Comparison of ENCODE assay signal across 2 cellular contexts in the genomic region with DNA sequence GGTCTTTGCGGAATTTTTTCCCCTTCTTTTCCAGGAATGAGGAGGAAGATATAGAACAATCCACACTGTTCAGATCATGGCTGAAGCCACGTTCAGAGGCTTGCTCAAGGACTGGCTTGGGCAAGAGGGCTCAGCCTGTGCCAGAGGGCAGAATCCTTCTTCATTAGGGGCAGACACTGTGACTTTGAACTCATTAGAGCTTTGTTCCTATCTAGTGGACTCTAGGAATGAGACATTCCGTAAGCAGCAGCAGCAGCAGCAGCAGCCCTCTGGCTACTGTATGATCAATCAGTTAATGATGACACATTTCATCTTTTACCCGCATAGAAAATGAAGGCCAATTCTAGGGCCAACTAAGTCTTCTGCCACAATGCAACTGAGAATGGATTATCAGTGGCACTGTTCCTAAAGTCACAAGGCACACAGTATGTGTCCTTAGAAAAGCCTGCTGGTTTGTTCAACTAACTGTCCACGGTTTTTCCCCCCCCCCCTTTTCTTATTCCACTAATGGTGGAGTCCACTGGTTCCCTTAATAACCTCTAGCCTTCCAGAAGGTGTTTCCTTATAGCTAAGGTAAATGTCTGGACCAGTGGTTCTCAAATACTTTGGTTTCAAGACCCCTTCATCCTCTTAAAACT.
TF ChIP-seq lines count a peak whose summit lies in the region.

No MANE protein-coding gene starts in this region.

TF ChIP-seq in HEK293, 187 proteins besides CTCF, POLR2A, EP300 and RAD21:
- TF ChIP-seq PRDM10 (tag by site-specific recombination; IDR thresholded peaks at IDR 0.05), result peak; percentile 74
- TF ChIP-seq, protein P1, sequence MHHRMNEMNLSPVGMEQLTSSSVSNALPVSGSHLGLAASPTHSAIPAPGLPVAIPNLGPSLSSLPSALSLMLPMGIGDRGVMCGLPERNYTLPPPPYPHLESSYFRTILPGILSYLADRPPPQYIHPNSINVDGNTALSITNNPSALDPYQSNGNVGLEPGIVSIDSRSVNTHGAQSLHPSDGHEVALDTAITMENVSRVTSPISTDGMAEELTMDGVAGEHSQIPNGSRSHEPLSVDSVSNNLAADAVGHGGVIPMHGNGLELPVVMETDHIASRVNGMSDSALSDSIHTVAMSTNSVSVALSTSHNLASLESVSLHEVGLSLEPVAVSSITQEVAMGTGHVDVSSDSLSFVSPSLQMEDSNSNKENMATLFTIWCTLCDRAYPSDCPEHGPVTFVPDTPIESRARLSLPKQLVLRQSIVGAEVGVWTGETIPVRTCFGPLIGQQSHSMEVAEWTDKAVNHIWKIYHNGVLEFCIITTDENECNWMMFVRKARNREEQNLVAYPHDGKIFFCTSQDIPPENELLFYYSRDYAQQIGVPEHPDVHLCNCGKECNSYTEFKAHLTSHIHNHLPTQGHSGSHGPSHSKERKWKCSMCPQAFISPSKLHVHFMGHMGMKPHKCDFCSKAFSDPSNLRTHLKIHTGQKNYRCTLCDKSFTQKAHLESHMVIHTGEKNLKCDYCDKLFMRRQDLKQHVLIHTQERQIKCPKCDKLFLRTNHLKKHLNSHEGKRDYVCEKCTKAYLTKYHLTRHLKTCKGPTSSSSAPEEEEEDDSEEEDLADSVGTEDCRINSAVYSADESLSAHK (tag by site-specific recombination; IDR thresholded peaks at IDR 0.05), result no peak

TF ChIP-seq in GM12878, 131 proteins besides CTCF, POLR2A, EP300 and RAD21:
- TF ChIP-seq NR2C2 (IDR thresholded peaks at IDR 0.05; ENCODE audit: borderline replicate concordance, control insufficient read depth, insufficient read length, low read depth) (no peak), MYB (IDR thresholded peaks at IDR 0.05; ENCODE audit: borderline replicate concordance, low read depth, low read length) (no peak), GABPA (IDR thresholded peaks at IDR 0.05; ENCODE audit: low read depth) (no peak), RCOR1 (conservative IDR thresholded peaks at IDR 0.05; ENCODE audit: low read depth, low read length) (no peak), HDAC2 (IDR thresholded peaks at IDR 0.05) (no peak), IRF3 (IDR thresholded peaks at IDR 0.05) (no peak)
TF ChIP-seq in GM12878: peak in this region for 0.
